9 cellular contexts compared by ENCODE assay signal in genomic region chr9:71628247-71628646, GRCh38.
DNase-seq lines count a peak whose midpoint lies in the region; ATAC-seq and TF ChIP-seq lines count a peak whose summit lies in the region.
"Had no signal": no experiment of that assay in that cellular context is flagged by ENCODE, and none has a peak within 500 bp of the region (broad histone marks: within the 10 kb centered on the region; RNA-seq: fewer than 3 reads in every experiment).

No MANE protein-coding gene starts in this region.

- no peak overlapping the region for H3K14ac ChIP-seq in IMR-90 (replicated peaks; ENCODE audit: low read depth, low read length)

- intact Hi-C loops in IMR-90 (cut with micrococcal nuclease): no loop called here
- intact Hi-C loops in body of pancreas (cut with DNase I): no loop called here
- intact Hi-C loops in uterus (cut with DNase I; ENCODE audit: low total_unique reads): no loop called here

- H3K79me2 ChIP-seq in DND-41 (ENCODE audit: insufficient read depth, low read length): no peaks in the 10 kb centered on the region

- no peaks in the 10 kb centered on the region for H3K4me1 ChIP-seq in DND-41 (ENCODE audit: insufficient read depth, low read length)
- no peaks in the 10 kb centered on the region for H3K4me1 ChIP-seq in IMR-90 (ENCODE audit: control insufficient read depth, insufficient read depth, low read length)
- H3K4me1 ChIP-seq in body of pancreas: no peaks in the 10 kb centered on the region
- H3K4me1 ChIP-seq in uterus: no peaks in the 10 kb centered on the region
- H3K4me1 ChIP-seq: stomach had no signal

- H4K20me1 ChIP-seq in DND-41 (ENCODE audit: insufficient read depth, low read length) (no peaks in the 10 kb centered on the region), IMR-90 (ENCODE audit: insufficient read depth, low read length) (no peaks in the 10 kb centered on the region)

- H3K36me3 ChIP-seq in DND-41 (ENCODE audit: insufficient read depth, low read length): no peaks in the 10 kb centered on the region
- no peaks in the 10 kb centered on the region for H3K36me3 ChIP-seq in IMR-90 (ENCODE audit: control insufficient read depth, insufficient read depth, low read length)
- H3K36me3 ChIP-seq in body of pancreas (replicated peaks in 1 of 2; ENCODE audit: insufficient read depth in 1 of 2, low read depth in 2 of 2): no peaks in the 10 kb centered on the region
- no peaks in the 10 kb centered on the region for H3K36me3 ChIP-seq in uterus
- H3K36me3 ChIP-seq: stomach had no signal

- WGBS in IMR-90 (ENCODE audit: extremely low coverage in 2 of 2, insufficient read length in 1 of 2), 2 experiments: no CpG with 5 or more reads among the region's 3 CpGs
- 86 to 87% methylated on average over 3 of the region's 3 CpGs for WGBS in body of pancreas, 2 donors

- POLR2A ChIA-PET in IMR-90 (lab: Charles Lee; ENCODE audit: unreplicated experiment): interaction anchor here (0.5 kb wide), 1 partner anchor 99 kb away, joined by 3 read pairs; no protein-coding TSS in a partner anchor

- no peak overlapping the region for H2BK15ac ChIP-seq in IMR-90 (ENCODE audit: low read depth, low read length)

- H3K9me3 ChIP-seq in DND-41 (ENCODE audit: insufficient read depth, low read length, severe bottlenecking) (no peaks in the 10 kb centered on the region), IMR-90 (ENCODE audit: control insufficient read depth, insufficient read depth, low read length) (no peaks in the 10 kb centered on the region), body of pancreas (no peaks in the 10 kb centered on the region), uterus (no peaks in the 10 kb centered on the region)
- H3K9me3 ChIP-seq: stomach had no signal

- H2AFZ ChIP-seq in DND-41 (ENCODE audit: low read depth, low read length): no peak overlapping the region
- no peak overlapping the region for H2AFZ ChIP-seq in IMR-90 (replicated peaks; ENCODE audit: low read length, poor library complexity)

- peak; percentile 48 for TF ChIP-seq CTCF in DND-41 (IDR thresholded peaks at IDR 0.05; ENCODE audit: borderline replicate concordance, extremely low read depth, low read length, poor library complexity, severe bottlenecking)
- TF ChIP-seq CTCF in IMR-90 (conservative IDR thresholded peaks at IDR 0.05; ENCODE audit: low read depth, low read length): peak; percentile 39
- TF ChIP-seq CTCF in body of pancreas (IDR thresholded peaks at IDR 0.05): peak in 4 of 7 experiments; percentile 5 to 28 (median 19)
- no peak for TF ChIP-seq CTCF in uterus (IDR thresholded peaks at IDR 0.05)

- in situ Hi-C loops in IMR-90 (cut with MboI; ENCODE audit: low sequenced_read_pairs): no loop called here

- H3K27me3 ChIP-seq in DND-41 (ENCODE audit: insufficient read depth, low read length, poor library complexity): no peaks in the 10 kb centered on the region
- peaks cover 4% of the 10 kb centered on the region; the same call in 1 of the 2 replicates for H3K27me3 ChIP-seq in IMR-90 (ENCODE audit: control insufficient read depth, insufficient read depth, low read length)
- H3K27me3 ChIP-seq in body of pancreas: no peaks in the 10 kb centered on the region
- H3K27me3 ChIP-seq in uterus: no peaks in the 10 kb centered on the region
- H3K27me3 ChIP-seq: stomach had no signal

- TF ChIP-seq POLR2A in IMR-90 (IDR thresholded peaks at IDR 0.05; ENCODE audit: low read depth, low read length) (no peak), body of pancreas (IDR thresholded peaks at IDR 0.05) (no peak), uterus (IDR thresholded peaks at IDR 0.05) (no peak)

- H3K9ac ChIP-seq in DND-41 (ENCODE audit: low read depth, low read length): no peak overlapping the region
- H3K9ac ChIP-seq in IMR-90 (ENCODE audit: low read depth, low read length): no peak overlapping the region

- H4K91ac ChIP-seq in IMR-90 (ENCODE audit: insufficient read depth, low read depth, low read length): no peak overlapping the region

- H3K18ac ChIP-seq in IMR-90 (ENCODE audit: low read depth, low read length): no peak overlapping the region

- H2AK5ac ChIP-seq in IMR-90 (ENCODE audit: low read depth, low read length): no peak overlapping the region

- H4K5ac ChIP-seq in IMR-90 (ENCODE audit: low read depth, low read length): no peak overlapping the region

- H3K79me1 ChIP-seq in IMR-90 (ENCODE audit: low read depth in 1 of 2, low read length in 2 of 2): no peaks in the 10 kb centered on the region

- no peak overlapping the region for H4K8ac ChIP-seq in IMR-90 (ENCODE audit: low read depth in 2 of 2, low read length in 2 of 2)

- no peak for ATAC-seq in DND-41 (ENCODE audit: insufficient read depth, low read depth)
- ATAC-seq in IMR-90 (ENCODE audit: low read depth): no peak
- no peak for ATAC-seq in body of pancreas

- BruUV-seq in IMR-90 (replicated peaks; lab: Mats Ljungman, UMichigan): no TSS peak

- no peak overlapping the region for H2BK20ac ChIP-seq in IMR-90 (ENCODE audit: low read depth, low read length)

- no peak overlapping the region for H3K4ac ChIP-seq in IMR-90 (ENCODE audit: low read depth, low read length)

- no peak overlapping the region for H3K23ac ChIP-seq in IMR-90 (ENCODE audit: low read depth, low read length)

- DNase-seq in DND-41: no peak
- DNase-seq in IMR-90: peak; percentile 6
- DNase-seq in body of pancreas: no peak
- peak; percentile 19 to 21 for DNase-seq in lung microvascular endothelial cell (ENCODE audit: low read depth in 2 of 2)
- no peak for DNase-seq in uterus
- DNase-seq in activated CD4-positive, alpha-beta T cell treated with anti-CD3 and anti-CD28 coated beads for 1 hour: no peak
- DNase-seq in glomerular visceral epithelial cell (ENCODE audit: extremely low spot score): no peak
- DNase-seq: NCI-H510A, stomach had no signal

- H3K4me3 ChIP-seq in DND-41 (ENCODE audit: low read depth in 1 of 2, low read length in 2 of 2): no peak overlapping the region
- no peak overlapping the region for H3K4me3 ChIP-seq in IMR-90 (ENCODE audit: insufficient read depth, low read depth, low read length)
- no peak overlapping the region for H3K4me3 ChIP-seq in body of pancreas
- no peak overlapping the region for H3K4me3 ChIP-seq in uterus
- H3K4me3 ChIP-seq: stomach had no signal

- no peak overlapping the region for H2BK5ac ChIP-seq in IMR-90 (ENCODE audit: low read depth, low read length, poor library complexity, severe bottlenecking)

- no peak overlapping the region for H2BK120ac ChIP-seq in IMR-90 (ENCODE audit: low read depth, low read length)

- dilution Hi-C loops in IMR-90 (cut with HindIII; ENCODE audit: low sequenced_read_pairs, unreplicated experiment): no loop called here

- H3K56ac ChIP-seq in IMR-90 (ENCODE audit: extremely low read depth, insufficient read depth, low read length): no peak overlapping the region

- H2AK9ac ChIP-seq in IMR-90 (replicated peaks; ENCODE audit: low read depth, low read length, poor library complexity): no peak overlapping the region

- H3K27ac ChIP-seq in DND-41 (ENCODE audit: low read length) (no peak overlapping the region), IMR-90 (ENCODE audit: insufficient read depth, low read length) (no peak overlapping the region), body of pancreas (no peak overlapping the region), uterus (no peak overlapping the region)
- H3K27ac ChIP-seq: stomach had no signal

- no peaks in the 10 kb centered on the region for H3K9me1 ChIP-seq in IMR-90 (ENCODE audit: insufficient read depth, low read length)

- H3K4me2 ChIP-seq in DND-41 (ENCODE audit: insufficient read depth, low read length) (no peak overlapping the region), IMR-90 (ENCODE audit: low read depth, low read length) (no peak overlapping the region)

- CTCF ChIA-PET in IMR-90 (lab: Yijun Ruan, JAX): interaction anchor here (0.9 to 1.2 kb wide), 3 partner anchors 10 to 88 kb away, joined by 3 read pairs; no protein-coding TSS in a partner anchor

- TF ChIP-seq RAD21 in IMR-90 (IDR thresholded peaks at IDR 0.05; ENCODE audit: low read length): peak; percentile 45; the same call in 1 of the 2 replicates

TF ChIP-seq in IMR-90, 13 proteins besides CTCF, POLR2A, EP300 and RAD21:
- TF ChIP-seq SMC3 (IDR thresholded peaks at IDR 0.05; ENCODE audit: low read depth, low read length) (peak; percentile 35; the same call in 1 of the 2 replicates), ELK1 (IDR thresholded peaks at IDR 0.05; ENCODE audit: borderline replicate concordance, low read depth, low read length) (no peak)

Comparison
In these comparisons a context has a peak if more than half of its experiments do, and no peak if none do; other contexts are left out.
1. DNase-seq: peak in IMR-90 (single experiment) and lung microvascular endothelial cell (2 of 2); none in DND-41 (single experiment), body of pancreas (0 of 4), uterus (0 of 2), activated CD4-positive, alpha-beta T cell treated with anti-CD3 and anti-CD28 coated beads for 1 hour (single experiment) and glomerular visceral epithelial cell (single experiment).
2. CTCF ChIP-seq: peak in DND-41 (single experiment), IMR-90 (single experiment) and body of pancreas (4 of 7); none in uterus (0 of 4).